Comparison of ENCODE assay signal across 11 cellular contexts in genomic region chr6:16651871-16652270, GRCh38.
DNase-seq lines count a peak whose midpoint lies in the region; ATAC-seq, FAIRE-seq and TF ChIP-seq lines count a peak whose summit lies in the region.
"Had no signal": no experiment of that assay in that cellular context is flagged by ENCODE, and none has a peak within 500 bp of the region (broad histone marks: within the 10 kb centered on the region; RNA-seq: fewer than 3 reads in every experiment).

No MANE protein-coding gene starts in this region.

- H3K9me3 Mint-ChIP-seq in activated T-cell treated with anti-CD3 and anti-CD28 coated beads, Interleukin-2, amount 50 U/mL, for 24 hours = no peaks in the 10 kb centered on the region
- no peaks in the 10 kb centered on the region for H3K9me3 Mint-ChIP-seq in T-helper 1 cell treated with Interleukin-12 subunit alpha and Interleukin-12 subunit beta and Interleukin-4 antibody, amounts not matched to agents 30 μg/mL and 1 μg/mL, for 36 hours
- H3K9me3 Mint-ChIP-seq in stimulated activated memory B cell treated with anti-CD40 and anti-IgM and Interleukin-4, amounts not matched to agents 10 μg/mL and 1 μg/mL and 100 μg/mL, for 72 hours = no peaks in the 10 kb centered on the region
- H3K9me3 Mint-ChIP-seq in progenitor cell of endocrine pancreas (ENCODE audit: low read depth) = no peaks in the 10 kb centered on the region

- no peaks in the 10 kb centered on the region for H3K4me1 ChIP-seq in left ventricle myocardium inferior

- H3K9me3 ChIP-seq in left ventricle myocardium inferior (replicated peaks) = no peaks in the 10 kb centered on the region

- no peak for DNase-seq in activated T-cell treated with anti-CD3 and anti-CD28 coated beads, Interleukin-2, amount 50 U/mL, for 24 hours
- no peak for DNase-seq in activated T-cell treated with anti-CD3 and anti-CD28 coated beads, Interleukin-2, amount 50 U/mL, for 1 hour
- DNase-seq in GM12892 (ENCODE audit: insufficient read length) (no peak), progenitor cell of endocrine pancreas (ENCODE audit: low spot score, unreplicated experiment) (no peak), left ventricle myocardium inferior (no peak)
- DNase-seq: kidney glomerular epithelial cell had no signal

- H3K36me3 Mint-ChIP-seq in activated T-cell treated with anti-CD3 and anti-CD28 coated beads, Interleukin-2, amount 50 U/mL, for 24 hours (ENCODE audit: low read depth) = peaks cover 42% of the 10 kb centered on the region
- H3K36me3 Mint-ChIP-seq in T-helper 1 cell treated with Interleukin-12 subunit alpha and Interleukin-12 subunit beta and Interleukin-4 antibody, amounts not matched to agents 30 μg/mL and 1 μg/mL, for 36 hours (ENCODE audit: low read depth) = peaks cover 31% of the 10 kb centered on the region
- H3K36me3 Mint-ChIP-seq in stimulated activated memory B cell treated with anti-CD40 and anti-IgM and Interleukin-4, amounts not matched to agents 10 μg/mL and 1 μg/mL and 100 μg/mL, for 72 hours = peaks cover 53% of the 10 kb centered on the region
- peaks cover 8% of the 10 kb centered on the region for H3K36me3 Mint-ChIP-seq in progenitor cell of endocrine pancreas (ENCODE audit: insufficient read depth)

- peak overlapping the region; percentile 20 for H3K27ac Mint-ChIP-seq in activated T-cell treated with anti-CD3 and anti-CD28 coated beads, Interleukin-2, amount 50 U/mL, for 24 hours
- H3K27ac Mint-ChIP-seq in T-helper 1 cell treated with Interleukin-12 subunit alpha and Interleukin-12 subunit beta and Interleukin-4 antibody, amounts not matched to agents 30 μg/mL and 1 μg/mL, for 36 hours = peak overlapping the region; percentile 71
- no peak overlapping the region for H3K27ac Mint-ChIP-seq in stimulated activated memory B cell treated with anti-CD40 and anti-IgM and Interleukin-4, amounts not matched to agents 10 μg/mL and 1 μg/mL and 100 μg/mL, for 72 hours
- H3K27ac Mint-ChIP-seq in progenitor cell of endocrine pancreas = no peak overlapping the region

- H3K4me3 Mint-ChIP-seq in activated T-cell treated with anti-CD3 and anti-CD28 coated beads, Interleukin-2, amount 50 U/mL, for 24 hours = no peak overlapping the region
- peak overlapping the region; percentile 26 for H3K4me3 Mint-ChIP-seq in T-helper 1 cell treated with Interleukin-12 subunit alpha and Interleukin-12 subunit beta and Interleukin-4 antibody, amounts not matched to agents 30 μg/mL and 1 μg/mL, for 36 hours
- H3K4me3 Mint-ChIP-seq in stimulated activated memory B cell treated with anti-CD40 and anti-IgM and Interleukin-4, amounts not matched to agents 10 μg/mL and 1 μg/mL and 100 μg/mL, for 72 hours = no peak overlapping the region
- H3K4me3 Mint-ChIP-seq in progenitor cell of endocrine pancreas (ENCODE audit: low read depth) = no peak overlapping the region

- H3K27me3 Mint-ChIP-seq in activated T-cell treated with anti-CD3 and anti-CD28 coated beads, Interleukin-2, amount 50 U/mL, for 24 hours = no peaks in the 10 kb centered on the region
- no peaks in the 10 kb centered on the region for H3K27me3 Mint-ChIP-seq in T-helper 1 cell treated with Interleukin-12 subunit alpha and Interleukin-12 subunit beta and Interleukin-4 antibody, amounts not matched to agents 30 μg/mL and 1 μg/mL, for 36 hours (ENCODE audit: low read depth)
- no peaks in the 10 kb centered on the region for H3K27me3 Mint-ChIP-seq in stimulated activated memory B cell treated with anti-CD40 and anti-IgM and Interleukin-4, amounts not matched to agents 10 μg/mL and 1 μg/mL and 100 μg/mL, for 72 hours
- no peaks in the 10 kb centered on the region for H3K27me3 Mint-ChIP-seq in progenitor cell of endocrine pancreas

- peak; percentile 76 for ATAC-seq in HG02884 (IDR thresholded peaks at IDR 0.05; ENCODE audit: unreplicated experiment)
- ATAC-seq in stimulated activated memory B cell treated with anti-CD40 and anti-IgM and Interleukin-4, amounts not matched to agents 10 μg/mL and 1 μg/mL and 100 μg/mL, for 72 hours = peak; percentile 58

- intact Hi-C loops in left ventricle myocardium inferior (cut with micrococcal nuclease) = no loop called here

- H3K36me3 ChIP-seq in left ventricle myocardium inferior = peaks cover 5% of the 10 kb centered on the region

- TF ChIP-seq CTCF in progenitor cell of endocrine pancreas (IDR thresholded peaks at IDR 0.05; ENCODE audit: unreplicated experiment) = no peak
- TF ChIP-seq CTCF in left ventricle myocardium inferior (IDR thresholded peaks at IDR 0.05; ENCODE audit: borderline replicate concordance) = no peak

- no peaks in the 10 kb centered on the region for H3K27me3 ChIP-seq in left ventricle myocardium inferior (ENCODE audit: low read depth)
- H3K27me3 ChIP-seq: cardiac muscle cell had no signal

- no peak overlapping the region for H3K4me3 ChIP-seq in left ventricle myocardium inferior
- H3K4me3 ChIP-seq: cardiac muscle cell had no signal

- no peak for FAIRE-seq in GM12892 (lab: Jason Lieb, UNC)

- TF ChIP-seq POLR2A in GM12892 (IDR thresholded peaks at IDR 0.05; ENCODE audit: low read depth, low read length) = no peak

- peaks cover 59% of the 10 kb centered on the region for H3K4me1 Mint-ChIP-seq in activated T-cell treated with anti-CD3 and anti-CD28 coated beads, Interleukin-2, amount 50 U/mL, for 24 hours (ENCODE audit: low read depth)
- peaks cover 59% of the 10 kb centered on the region for H3K4me1 Mint-ChIP-seq in T-helper 1 cell treated with Interleukin-12 subunit alpha and Interleukin-12 subunit beta and Interleukin-4 antibody, amounts not matched to agents 30 μg/mL and 1 μg/mL, for 36 hours (ENCODE audit: low read depth)
- H3K4me1 Mint-ChIP-seq in stimulated activated memory B cell treated with anti-CD40 and anti-IgM and Interleukin-4, amounts not matched to agents 10 μg/mL and 1 μg/mL and 100 μg/mL, for 72 hours = peaks cover 27% of the 10 kb centered on the region
- H3K4me1 Mint-ChIP-seq in progenitor cell of endocrine pancreas (ENCODE audit: low read depth) = peaks cover 1% of the 10 kb centered on the region

- no peak overlapping the region for H3K27ac ChIP-seq in left ventricle myocardium inferior (replicated peaks)
- H3K27ac ChIP-seq: cardiac muscle cell, HL-60 had no signal

Comparison
In these comparisons a context has a peak if more than half of its experiments do, and no peak if none do; other contexts are left out.
1. H3K27ac Mint-ChIP-seq: peak in activated T-cell treated with anti-CD3 and anti-CD28 coated beads, Interleukin-2, amount 50 U/mL, for 24 hours (single experiment) and T-helper 1 cell treated with Interleukin-12 subunit alpha and Interleukin-12 subunit beta and Interleukin-4 antibody, amounts not matched to agents 30 μg/mL and 1 μg/mL, for 36 hours (single experiment); none in stimulated activated memory B cell treated with anti-CD40 and anti-IgM and Interleukin-4, amounts not matched to agents 10 μg/mL and 1 μg/mL and 100 μg/mL, for 72 hours (single experiment) and progenitor cell of endocrine pancreas (single experiment).